Comparison of ENCODE assay signal across 24 cellular contexts in genomic region chr20:38271609-38272120, GRCh38. TPM values are rescaled to one million over a fixed set of nuclear protein-coding genes. Genes with fewer than 3 reads are reported as not detected.
DNase-seq lines count a peak whose midpoint lies in the region; ATAC-seq, FAIRE-seq and TF ChIP-seq lines count a peak whose summit lies in the region.
"Had no signal": no experiment of that assay in that cellular context is flagged by ENCODE, and none has a peak within 500 bp of the region (broad histone marks: within the 10 kb centered on the region; RNA-seq: fewer than 3 reads in every experiment).

No MANE protein-coding gene starts in this region.

- no peak overlapping the region for H3K4me2 ChIP-seq in neuronal stem cell (ENCODE audit: insufficient read depth, low read length, poor library complexity, severe bottlenecking)

- no peak for ATAC-seq in upper lobe of left lung (ENCODE audit: low FRiP score in 2 of 2)
- no peak for ATAC-seq in HG03442 (IDR thresholded peaks at IDR 0.05; ENCODE audit: unreplicated experiment)
- ATAC-seq: activated CD4-positive, alpha-beta T cell treated with anti-CD3 and anti-CD28 coated beads for 36 hours; activated naive CD4-positive, alpha-beta T cell treated with anti-CD3 and anti-CD28 coated beads, Interleukin-2, amount 50 U/mL, for 72 hours; activated T-cell treated with anti-CD3 and anti-CD28 coated beads, Interleukin-2, amount 50 U/mL, for 72 hours had no signal

- TF ChIP-seq CTCF in choroid plexus epithelial cell (conservative IDR thresholded peaks at IDR 0.05; ENCODE audit: low read depth, low read length) (no peak), upper lobe of left lung (IDR thresholded peaks at IDR 0.05) (no peak)

- H3K14ac ChIP-seq in neuronal stem cell (ENCODE audit: low read length): no peak overlapping the region

- H2BK12ac ChIP-seq in neuronal stem cell (ENCODE audit: low read length): no peak overlapping the region

- H2AFZ ChIP-seq in ACC112 (ENCODE audit: low read length, unreplicated experiment) (no peak overlapping the region), neuronal stem cell (ENCODE audit: low read length) (no peak overlapping the region)

- TF ChIP-seq POLR2A in upper lobe of left lung (IDR thresholded peaks at IDR 0.05): no peak

- H3K4me3 Mint-ChIP-seq in T-helper 2 cell treated with Interferon-gamma antibody and Interleukin-4, amounts not matched to agents 5 μg/mL and 100 μg/mL, for 36 hours: no peak overlapping the region
- H3K4me3 Mint-ChIP-seq: activated CD4-positive, alpha-beta T cell treated with anti-CD3 and anti-CD28 coated beads for 36 hours; activated T-cell treated with anti-CD3 and anti-CD28 coated beads, Interleukin-2, amount 50 U/mL, for 72 hours; neural crest cell had no signal

- H3K36me3 ChIP-seq in ACC112 (ENCODE audit: insufficient read depth, low read length) (no peaks in the 10 kb centered on the region), neuronal stem cell (replicated peaks in 1 of 2; ENCODE audit: control insufficient read depth in 2 of 2, insufficient read depth in 2 of 2, low read length in 2 of 2) (no peaks in the 10 kb centered on the region), upper lobe of left lung (no peaks in the 10 kb centered on the region)
- H3K36me3 ChIP-seq: gastroesophageal sphincter, MG63, spleen had no signal

- H3K4me3 ChIP-seq in ACC112 (ENCODE audit: low read depth, low read length): peak overlapping the region; percentile 45; the same call in 1 of the 2 replicates
- H3K4me3 ChIP-seq in choroid plexus epithelial cell (ENCODE audit: low read depth, low read length): no peak overlapping the region
- no peak overlapping the region for H3K4me3 ChIP-seq in neuronal stem cell (ENCODE audit: low read length in 2 of 2)
- no peak overlapping the region for H3K4me3 ChIP-seq in upper lobe of left lung
- H3K4me3 ChIP-seq: body of pancreas, gastroesophageal sphincter, MG63, psoas muscle, spleen had no signal

- DNase-seq in HTR-8/SVneo (ENCODE audit: insufficient read length, low spot score) (no peak), choroid plexus epithelial cell (ENCODE audit: low read depth) (peak; percentile 64), neuronal stem cell (ENCODE audit: low spot score) (no peak), upper lobe of left lung (no peak)
- DNase-seq in stimulated activated CD4-positive, alpha-beta T cell treated with anti-CD3 and anti-CD28 coated beads, Interleukin-4, amount 100 ng/mL, for 24 hours: no peak
- DNase-seq in T-helper 2 cell treated with Interferon-gamma antibody and Interleukin-4, amounts not matched to agents 5 μg/mL and 100 μg/mL, for 36 hours (ENCODE audit: low spot score): no peak
- DNase-seq: activated CD4-positive, alpha-beta T cell treated with anti-CD3 and anti-CD28 coated beads for 36 hours; activated T-cell treated with anti-CD3 and anti-CD28 coated beads, Interleukin-2, amount 50 U/mL, for 72 hours; body of pancreas; cortex of kidney; GF-D8; NCI-H1436 treated with DMSO at 0.1 percent for 48 hours; NCI-H526; spleen had no signal

- no peaks in the 10 kb centered on the region for H3K9me3 Mint-ChIP-seq in T-helper 2 cell treated with Interferon-gamma antibody and Interleukin-4, amounts not matched to agents 5 μg/mL and 100 μg/mL, for 36 hours
- H3K9me3 Mint-ChIP-seq: activated naive CD4-positive, alpha-beta T cell treated with anti-CD3 and anti-CD28 coated beads, Interleukin-2, amount 50 U/mL, for 72 hours; activated T-cell treated with anti-CD3 and anti-CD28 coated beads, Interleukin-2, amount 50 U/mL, for 72 hours had no signal

- H3K79me1 ChIP-seq in neuronal stem cell (ENCODE audit: low read depth, low read length): no peaks in the 10 kb centered on the region

- H3K27me3 ChIP-seq in ACC112 (ENCODE audit: insufficient read depth, low read length) (no peaks in the 10 kb centered on the region), neuronal stem cell (ENCODE audit: control insufficient read depth in 3 of 3, insufficient read depth in 3 of 3, low read depth in 1 of 3, low read length in 3 of 3) (no peaks in the 10 kb centered on the region), upper lobe of left lung (no peaks in the 10 kb centered on the region)
- H3K27me3 ChIP-seq: body of pancreas, MG63 had no signal

- H2BK120ac ChIP-seq in neuronal stem cell (ENCODE audit: low read depth, low read length): no peak overlapping the region

- peak overlapping the region; percentile 42 for H2BK15ac ChIP-seq in neuronal stem cell (ENCODE audit: low read length)

- no peak overlapping the region for H4K8ac ChIP-seq in neuronal stem cell (ENCODE audit: low read depth, low read length)

- H3K27ac ChIP-seq in ACC112 (ENCODE audit: low read depth, low read length): peak overlapping the region; percentile 80
- no peak overlapping the region for H3K27ac ChIP-seq in neuronal stem cell (replicated peaks; ENCODE audit: low read length)
- no peak overlapping the region for H3K27ac ChIP-seq in upper lobe of left lung
- H3K27ac ChIP-seq: body of pancreas, C4-2B, psoas muscle had no signal

- no peak overlapping the region for H4K91ac ChIP-seq in neuronal stem cell (ENCODE audit: low read depth, low read length, poor library complexity)

- no peaks in the 10 kb centered on the region for H3K79me2 ChIP-seq in ACC112 (ENCODE audit: control insufficient read depth, insufficient read depth, low read length, unreplicated experiment)

- H3K4ac ChIP-seq in neuronal stem cell (ENCODE audit: low read length): no peak overlapping the region

- no CpG with 5 or more reads among the region's 2 CpGs for WGBS in neuronal stem cell (ENCODE audit: extremely low coverage in 2 of 2, insufficient read length in 2 of 2, insufficient replicate concordance in 1 of 2), 2 donors
- whole genome bisulfite sequencing in upper lobe of left lung, 2 donors: 89% methylated on average over 2 of the region's 2 CpGs

- H3K4me1 Mint-ChIP-seq in T-helper 2 cell treated with Interferon-gamma antibody and Interleukin-4, amounts not matched to agents 5 μg/mL and 100 μg/mL, for 36 hours (ENCODE audit: low read depth): no peaks in the 10 kb centered on the region

- FAIRE-seq in HTR-8/SVneo (lab: Jason Lieb, UNC): peak; percentile 40

- H3K23ac ChIP-seq in neuronal stem cell (ENCODE audit: low read depth, low read length, poor library complexity): no peak overlapping the region

- TF ChIP-seq EP300 in upper lobe of left lung (IDR thresholded peaks at IDR 0.05): no peak

- H2BK5ac ChIP-seq in neuronal stem cell (ENCODE audit: low read length): no peak overlapping the region

- H3K4me1 ChIP-seq in ACC112 (ENCODE audit: control insufficient read depth, insufficient read depth, low read length, unreplicated experiment): peaks cover 64% of the 10 kb centered on the region
- no peaks in the 10 kb centered on the region for H3K4me1 ChIP-seq in neuronal stem cell (ENCODE audit: control insufficient read depth in 2 of 2, insufficient read depth in 1 of 2, low read depth in 1 of 2, low read length in 2 of 2)
- peaks cover 0 to 8% (median 0%) of the 10 kb centered on the region in 4 donors for H3K4me1 ChIP-seq in upper lobe of left lung
- H3K4me1 ChIP-seq: body of pancreas, psoas muscle had no signal

- H2AK5ac ChIP-seq in neuronal stem cell (ENCODE audit: low read depth, low read length): no peak overlapping the region

- H3K27me3 Mint-ChIP-seq in T-helper 2 cell treated with Interferon-gamma antibody and Interleukin-4, amounts not matched to agents 5 μg/mL and 100 μg/mL, for 36 hours (ENCODE audit: low read depth): no peaks in the 10 kb centered on the region

- no peak overlapping the region for H3K9ac ChIP-seq in neuronal stem cell (ENCODE audit: low read depth, low read length, poor library complexity)

- no peaks in the 10 kb centered on the region for H3K36me3 Mint-ChIP-seq in T-helper 2 cell treated with Interferon-gamma antibody and Interleukin-4, amounts not matched to agents 5 μg/mL and 100 μg/mL, for 36 hours (ENCODE audit: low read depth)
- H3K36me3 Mint-ChIP-seq: activated naive CD4-positive, alpha-beta T cell treated with anti-CD3 and anti-CD28 coated beads, Interleukin-2, amount 50 U/mL, for 72 hours had no signal

- H3K9me3 ChIP-seq in neuronal stem cell (replicated peaks in 1 of 2; ENCODE audit: control insufficient read depth in 2 of 2, insufficient read depth in 1 of 2, low read depth in 1 of 2, low read length in 2 of 2) (no peaks in the 10 kb centered on the region), upper lobe of left lung (no peaks in the 10 kb centered on the region)
- H3K9me3 ChIP-seq: body of pancreas, gastroesophageal sphincter, psoas muscle, spleen had no signal

- H3K27ac Mint-ChIP-seq in T-helper 2 cell treated with Interferon-gamma antibody and Interleukin-4, amounts not matched to agents 5 μg/mL and 100 μg/mL, for 36 hours: no peak overlapping the region
- H3K27ac Mint-ChIP-seq: activated CD4-positive, alpha-beta T cell treated with anti-CD3 and anti-CD28 coated beads for 36 hours; activated naive CD4-positive, alpha-beta T cell treated with anti-CD3 and anti-CD28 coated beads, Interleukin-2, amount 50 U/mL, for 72 hours; activated T-cell treated with anti-CD3 and anti-CD28 coated beads, Interleukin-2, amount 50 U/mL, for 72 hours had no signal

- no peak overlapping the region for H3K18ac ChIP-seq in neuronal stem cell (ENCODE audit: low read length)

RNA-seq across cellular contexts. Expression of gene KIAA1755, which starts 11.1 kb away (rescaled TPM):
- 0.33 TPM for polyA plus RNA-seq in neuronal stem cell (2013, experiment 1 of 2)
- 0.21 TPM for polyA plus RNA-seq in neuronal stem cell (2013, experiment 2 of 2)
- 1 to 10 TPM in 3 of 6 donors, under 1 TPM in 3; 0.15 to 3.1 (median 1.4) TPM for total RNA-seq in upper lobe of left lung
- total RNA-seq: activated CD4-positive, alpha-beta T cell treated with anti-CD3 and anti-CD28 coated beads for 36 hours; activated CD8-positive, alpha-beta memory T cell treated with anti-CD3 and anti-CD28 coated beads for 36 hours; activated naive CD4-positive, alpha-beta T cell treated with anti-CD3 and anti-CD28 coated beads, Interleukin-2, amount 50 U/mL, for 72 hours; activated T-cell treated with anti-CD3 and anti-CD28 coated beads, Interleukin-2, amount 50 U/mL, for 72 hours had no signal

RNA-seq across cellular contexts. Expression of gene BPI, which starts 32.3 kb away (rescaled TPM):
- polyA plus RNA-seq in neuronal stem cell (2013, experiment 1 of 2): not detected
- polyA plus RNA-seq in neuronal stem cell (2013, experiment 2 of 2): not detected
- total RNA-seq in upper lobe of left lung: 1 to 10 TPM in 1 of 6 donors, under 1 TPM in 4, not detected in 1; 0.14 to 6.3 (median 0.67) TPM
- total RNA-seq: activated CD4-positive, alpha-beta T cell treated with anti-CD3 and anti-CD28 coated beads for 36 hours; activated CD8-positive, alpha-beta memory T cell treated with anti-CD3 and anti-CD28 coated beads for 36 hours; activated naive CD4-positive, alpha-beta T cell treated with anti-CD3 and anti-CD28 coated beads, Interleukin-2, amount 50 U/mL, for 72 hours; activated T-cell treated with anti-CD3 and anti-CD28 coated beads, Interleukin-2, amount 50 U/mL, for 72 hours; body of pancreas; neural crest cell; Right ventricle myocardium inferior had no signal
